ENCODE assay signal across 20 cellular contexts in the genomic region with DNA sequence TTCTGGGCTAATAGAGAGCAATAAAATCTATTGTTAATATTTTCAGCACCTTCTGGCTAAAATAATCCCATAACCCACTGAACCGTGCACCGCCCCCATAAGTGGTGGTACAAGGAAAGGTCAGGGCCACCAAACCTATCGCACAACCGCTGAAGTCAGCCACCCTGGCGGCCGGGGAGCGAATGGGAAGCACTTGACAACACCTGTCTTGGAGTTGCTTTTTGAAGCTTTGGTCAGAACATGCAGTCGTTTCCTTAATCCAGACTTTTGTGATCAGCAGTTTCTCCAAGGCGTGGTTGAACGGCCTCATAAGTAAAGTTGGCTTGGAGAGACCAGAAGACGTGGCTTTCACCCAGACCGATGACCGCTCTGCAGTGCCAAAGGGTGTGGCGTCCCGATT.
DNase-seq lines count a peak whose midpoint lies in the region; ATAC-seq, FAIRE-seq and TF ChIP-seq lines count a peak whose summit lies in the region.
"Had no signal": no experiment of that assay in that cellular context is flagged by ENCODE, and none has a peak within 500 bp of the region (broad histone marks: within the 10 kb centered on the region; RNA-seq: fewer than 3 reads in every experiment).

No MANE protein-coding gene starts in this region.

- POLR2A ChIA-PET in K562 (lab: Yijun Ruan, JAX): interaction anchor here (0.6 kb wide), 2 partner anchors 27 to 1475 kb away, joined by 3 to 5 read pairs; no protein-coding TSS in a partner anchor

- ATAC-seq in Right ventricle myocardium superior (ENCODE audit: poor library complexity) (no peak), heart right ventricle (no peak), K562 (no peak), omental fat pad (ENCODE audit: low FRiP score) (no peak)
- ATAC-seq: A549 had no signal

- WGBS in heart right ventricle, 2 donors: 92% methylated on average over 15 of the region's 15 CpGs
- WGBS in K562 (ENCODE audit: insufficient coverage, low coverage, missing lambda C conversion rate): 8% methylated on average over 15 of the region's 15 CpGs
- WGBS in neuronal stem cell (ENCODE audit: extremely low coverage in 2 of 2, insufficient read length in 2 of 2, insufficient replicate concordance in 1 of 2), 2 donors: no CpG with 5 or more reads among the region's 15 CpGs
- WGBS in hepatocyte (ENCODE audit: low lambda C conversion rate, missing lambda C conversion rate): 91% methylated on average over 15 of the region's 15 CpGs

- no peak overlapping the region for H3K4me2 ChIP-seq in K562 (ENCODE audit: insufficient read depth, low read length)
- H3K4me2 ChIP-seq in neuronal stem cell (ENCODE audit: insufficient read depth, low read length, poor library complexity, severe bottlenecking): no peak overlapping the region
- H3K4me2 ChIP-seq in hepatocyte: no peak overlapping the region
- H3K4me2 ChIP-seq: A549 had no signal

- no peak for TF ChIP-seq POLR2A in K562 (conservative IDR thresholded peaks at IDR 0.05)

- no peak overlapping the region for H3K4ac ChIP-seq in neuronal stem cell (ENCODE audit: low read length)

- FAIRE-seq in K562 (lab: Jason Lieb, UNC): peak; percentile 52
- FAIRE-seq: A549 had no signal

- H2BK5ac ChIP-seq in neuronal stem cell (ENCODE audit: low read length): no peak overlapping the region

- no peak overlapping the region for H3K27ac ChIP-seq in heart right ventricle
- H3K27ac ChIP-seq in K562 (ENCODE audit: extremely low read depth, low read depth, low read length): no peak overlapping the region
- H3K27ac ChIP-seq in neuronal stem cell (replicated peaks; ENCODE audit: low read length): no peak overlapping the region
- no peak overlapping the region for H3K27ac ChIP-seq in brain microvascular endothelial cell
- no peak overlapping the region for H3K27ac ChIP-seq in hepatocyte
- H3K27ac ChIP-seq: A549, RWPE1, SJSA1 had no signal

- H3K79me1 ChIP-seq in neuronal stem cell (ENCODE audit: low read depth, low read length): peaks cover 5% of the 10 kb centered on the region

- peak overlapping the region; percentile 35 for H2AK5ac ChIP-seq in neuronal stem cell (ENCODE audit: low read depth, low read length)

- H3K18ac ChIP-seq in neuronal stem cell (ENCODE audit: low read length): no peak overlapping the region

- no peak overlapping the region for H2BK15ac ChIP-seq in neuronal stem cell (ENCODE audit: low read length)

- H4K8ac ChIP-seq in neuronal stem cell (ENCODE audit: low read depth, low read length): no peak overlapping the region

- in situ Hi-C loops in K562 (cut with MboI): no loop called here
- in situ Hi-C loops in brain microvascular endothelial cell (cut with HindIII; ENCODE audit: low pct_ligation_motif_present, low sequenced_read_pairs): no loop called here

- no peaks in the 10 kb centered on the region; the same call in 1 of the 2 replicates for H4K20me1 ChIP-seq in K562 (replicated peaks; ENCODE audit: control insufficient read depth, insufficient read depth, low read length)
- no peaks in the 10 kb centered on the region for H4K20me1 ChIP-seq in hepatocyte (ENCODE audit: insufficient read depth, poor library complexity, severe bottlenecking)

- no peak overlapping the region for H3K23ac ChIP-seq in neuronal stem cell (ENCODE audit: low read depth, low read length, poor library complexity)

- TF ChIP-seq EP300 in K562 (IDR thresholded peaks at IDR 0.05; ENCODE audit: low read length): no peak

- TF ChIP-seq CTCF in heart right ventricle (IDR thresholded peaks at IDR 0.05) (no peak), K562 (IDR thresholded peaks at IDR 0.05 in 2 of 3, conservative IDR thresholded peaks at IDR 0.05 in 1 of 3; ENCODE audit: insufficient read depth in 2 of 3, low read depth in 1 of 3, low read length in 3 of 3) (peak; percentile 8 to 44 (median 37); a peak in 3 of 6 replicates), brain microvascular endothelial cell (IDR thresholded peaks at IDR 0.05; ENCODE audit: low read depth, low read length, missing control alignments) (no peak), omental fat pad (IDR thresholded peaks at IDR 0.05) (no peak), hepatocyte (IDR thresholded peaks at IDR 0.05; ENCODE audit: poor library complexity) (no peak)

- no TSS peak for BruUV-seq in K562 (replicated peaks; lab: Mats Ljungman, UMichigan)

- no peak overlapping the region for H2AFZ ChIP-seq in K562 (ENCODE audit: low read depth, low read length)
- no peak overlapping the region for H2AFZ ChIP-seq in neuronal stem cell (ENCODE audit: low read length)
- H2AFZ ChIP-seq in hepatocyte: no peak overlapping the region

- peaks cover 0 to 11% (median 8%) of the 10 kb centered on the region in 9 donors for H3K4me1 ChIP-seq in heart right ventricle
- H3K4me1 ChIP-seq in K562 (replicated peaks in 1 of 2; ENCODE audit: control insufficient read depth in 2 of 2, insufficient read depth in 2 of 2, low read length in 2 of 2): peaks cover 11 to 18% of the 10 kb centered on the region in 2 experiments
- H3K4me1 ChIP-seq in neuronal stem cell (ENCODE audit: control insufficient read depth in 2 of 2, insufficient read depth in 1 of 2, low read depth in 1 of 2, low read length in 2 of 2): peaks cover 9 to 14% of the 10 kb centered on the region in 2 donors
- no peaks in the 10 kb centered on the region for H3K4me1 ChIP-seq in hepatocyte (ENCODE audit: insufficient read depth)

- H2BK12ac ChIP-seq in neuronal stem cell (ENCODE audit: low read length): no peak overlapping the region

- CTCF ChIA-PET in K562 (lab: Yijun Ruan, JAX; ENCODE audit: low intra/inter-chr PET ratio): interaction anchor here (0.6 to 0.7 kb wide), 2 partner anchors 973 to 1619 kb away, joined by 3 to 4 read pairs; no protein-coding TSS in a partner anchor

- TF ChIP-seq RAD21 in K562 (CRISPR knock-in tag; conservative IDR thresholded peaks at IDR 0.05 in 1 of 2, IDR thresholded peaks at IDR 0.05 in 1 of 2): no peak

- H3K79me2 ChIP-seq in K562 (ENCODE audit: control insufficient read depth, insufficient read depth, low read length) (no peaks in the 10 kb centered on the region), hepatocyte (no peaks in the 10 kb centered on the region)

- H3K9ac ChIP-seq in K562 (ENCODE audit: insufficient read depth in 1 of 2, low read depth in 2 of 2, low read length in 2 of 2) (no peak overlapping the region), neuronal stem cell (ENCODE audit: low read depth, low read length, poor library complexity) (no peak overlapping the region)

- no peaks in the 10 kb centered on the region for H3K9me3 ChIP-seq in heart right ventricle
- H3K9me3 ChIP-seq in K562 (replicated peaks; ENCODE audit: control insufficient read depth, insufficient read depth, low read depth, low read length): no peaks in the 10 kb centered on the region
- H3K9me3 ChIP-seq in neuronal stem cell (replicated peaks in 1 of 2; ENCODE audit: control insufficient read depth in 2 of 2, insufficient read depth in 1 of 2, low read depth in 1 of 2, low read length in 2 of 2): peaks cover 2 to 10% of the 10 kb centered on the region in 2 donors
- H3K9me3 ChIP-seq in hepatocyte (ENCODE audit: low read depth): no peaks in the 10 kb centered on the region
- H3K9me3 ChIP-seq: A549, SJSA1 had no signal

- H3K9me2 ChIP-seq in hepatocyte (replicated peaks; ENCODE audit: insufficient read depth): no peaks in the 10 kb centered on the region

- intact Hi-C loops in Right ventricle myocardium superior (cut with DNase I) (no loop called here), heart right ventricle (cut with DNase I) (loop anchor here in 9 of 10 donors (5.0 to 10.0 kb wide), 7 partner anchors 438 to 973 kb away; no protein-coding TSS in a partner anchor), K562 (cut with micrococcal nuclease) (loop anchor here (5.0 to 10.0 kb wide), 2 partner anchors 38 to 921 kb away; no protein-coding TSS in a partner anchor)

- no peak overlapping the region for H4K91ac ChIP-seq in neuronal stem cell (ENCODE audit: low read depth, low read length, poor library complexity)

- H3K36me3 ChIP-seq in heart right ventricle (no peaks in the 10 kb centered on the region), K562 (ENCODE audit: control insufficient read depth, insufficient read depth, low read length) (no peaks in the 10 kb centered on the region), neuronal stem cell (replicated peaks in 1 of 2; ENCODE audit: control insufficient read depth in 2 of 2, insufficient read depth in 2 of 2, low read length in 2 of 2) (peaks cover 0 to 4% of the 10 kb centered on the region in 2 donors), brain microvascular endothelial cell (replicated peaks) (no peaks in the 10 kb centered on the region), hepatocyte (replicated peaks; ENCODE audit: insufficient read depth, low read depth) (no peaks in the 10 kb centered on the region)
- H3K36me3 ChIP-seq: SJSA1 had no signal

- peaks cover 4% of the 10 kb centered on the region for H3K9me1 ChIP-seq in K562 (ENCODE audit: control insufficient read depth, insufficient read depth, low read length)

- H3K4me3 ChIP-seq in heart right ventricle: no peak overlapping the region
- H3K4me3 ChIP-seq in K562: no peak overlapping the region
- no peak overlapping the region for H3K4me3 ChIP-seq in neuronal stem cell (ENCODE audit: low read length in 2 of 2)
- H3K4me3 ChIP-seq in brain microvascular endothelial cell (ENCODE audit: low read depth, low read length): no peak overlapping the region
- H3K4me3 ChIP-seq in hepatocyte: no peak overlapping the region
- H3K4me3 ChIP-seq: A549, SJSA1 had no signal

- peak; percentile 35 for DNase-seq in Right ventricle myocardium superior
- no peak for DNase-seq in heart right ventricle
- DNase-seq in K562 (ENCODE audit: extremely low read depth in 1 of 4, low spot score in 3 of 4): peak in 2 of 4 experiments; percentile 64 to 67
- no peak for DNase-seq in neuronal stem cell (ENCODE audit: low spot score)
- no peak for DNase-seq in NCI-H146 (lab: John Stamatoyannopoulos, UW)
- no peak for DNase-seq in brain microvascular endothelial cell
- no peak for DNase-seq in omental fat pad (ENCODE audit: low spot score)
- DNase-seq in hepatocyte (ENCODE audit: low spot score): no peak
- DNase-seq: C1 segment of cervical spinal cord, GF-D8, GOT3, KBM-7, NCI-H1436 treated with DMSO at 0.1 percent for 48 hours, NCI-H2081, NCI-H510A, NCI-H82, OCI-M1 had no signal

- H2BK120ac ChIP-seq in neuronal stem cell (ENCODE audit: low read depth, low read length): no peak overlapping the region

- H3K27me3 ChIP-seq in heart right ventricle: no peaks in the 10 kb centered on the region
- peaks cover 20 to 68% of the 10 kb centered on the region in 2 experiments for H3K27me3 ChIP-seq in K562 (ENCODE audit: control insufficient read depth in 2 of 2, insufficient read depth in 2 of 2, low read length in 2 of 2)
- peaks cover 0 to 3% (median 0%) of the 10 kb centered on the region in 3 experiments for H3K27me3 ChIP-seq in neuronal stem cell (ENCODE audit: control insufficient read depth in 3 of 3, insufficient read depth in 3 of 3, low read depth in 1 of 3, low read length in 3 of 3)
- H3K27me3 ChIP-seq in brain microvascular endothelial cell (replicated peaks): no peaks in the 10 kb centered on the region
- no peaks in the 10 kb centered on the region for H3K27me3 ChIP-seq in hepatocyte
- H3K27me3 ChIP-seq: SJSA1 had no signal

- no peak overlapping the region for H3K14ac ChIP-seq in neuronal stem cell (ENCODE audit: low read length)

Comparison
In these comparisons a context has a peak if more than half of its experiments do, and no peak if none do; other contexts are left out.
1. CTCF ChIP-seq: peak in K562 (3 of 3); none in heart right ventricle (0 of 9), brain microvascular endothelial cell (single experiment), omental fat pad (0 of 3) and hepatocyte (single experiment).